Comparison of ENCODE assay signal across 13 cellular contexts in the genomic region with DNA sequence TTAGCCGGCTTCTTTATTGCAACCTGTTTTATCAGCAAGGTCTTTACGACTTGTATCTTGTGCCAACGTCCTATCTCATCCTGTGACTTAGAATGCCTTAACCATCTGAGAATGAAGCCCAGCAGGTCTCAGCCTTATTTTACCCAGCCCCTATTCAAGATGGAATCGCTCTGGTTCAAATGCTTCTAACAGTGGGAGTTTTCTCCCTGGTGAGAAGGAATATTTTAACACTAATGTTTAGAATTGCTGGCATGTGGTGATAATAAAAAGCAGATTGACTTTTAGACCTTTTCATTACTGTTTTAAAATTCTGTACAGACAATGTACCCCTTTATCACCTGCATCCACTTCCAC. TPM values are rescaled to one million over a fixed set of nuclear protein-coding genes. Genes with fewer than 3 reads are reported as not detected.
DNase-seq lines count a peak whose midpoint lies in the region; ATAC-seq, FAIRE-seq and TF ChIP-seq lines count a peak whose summit lies in the region.
"Had no signal": no experiment of that assay in that cellular context is flagged by ENCODE, and none has a peak within 500 bp of the region (broad histone marks: within the 10 kb centered on the region; RNA-seq: fewer than 3 reads in every experiment).

No MANE protein-coding gene starts in this region.

- no peaks in the 10 kb centered on the region for H3K9me3 ChIP-seq in SK-N-SH
- H3K9me3 ChIP-seq in Loucy (ENCODE audit: insufficient read depth, low read depth, low read length): no peaks in the 10 kb centered on the region
- H3K9me3 ChIP-seq: sigmoid colon, upper lobe of left lung had no signal

- peaks cover 67% of the 10 kb centered on the region for H3K4me1 Mint-ChIP-seq in chondrocyte (ENCODE audit: low read depth)
- peaks cover 56% of the 10 kb centered on the region for H3K4me1 Mint-ChIP-seq in osteocyte (ENCODE audit: unreplicated experiment)

- peak overlapping the region; percentile 32; the same call in 1 of the 2 replicates for H3K4me2 ChIP-seq in SK-N-SH
- H3K4me2 ChIP-seq in Loucy (ENCODE audit: low read depth, low read length, poor library complexity, severe bottlenecking): peak overlapping the region; percentile 81

- TF ChIP-seq RAD21 in SK-N-SH (IDR thresholded peaks at IDR 0.05; ENCODE audit: low read length): no peak

- FAIRE-seq in GM12892 (lab: Jason Lieb, UNC): no peak
- FAIRE-seq: D721Med had no signal

- H3K27me3 ChIP-seq in SK-N-SH (ENCODE audit: insufficient read depth) (no peaks in the 10 kb centered on the region), Loucy (ENCODE audit: insufficient read depth, low read length, poor library complexity, severe bottlenecking) (peaks cover under 1% of the 10 kb centered on the region)
- H3K27me3 ChIP-seq: sigmoid colon, upper lobe of left lung had no signal

- H3K27me3 Mint-ChIP-seq in chondrocyte (ENCODE audit: low read depth): no peaks in the 10 kb centered on the region
- H3K27me3 Mint-ChIP-seq in osteocyte (ENCODE audit: unreplicated experiment): no peaks in the 10 kb centered on the region

- CTCF ChIA-PET in SK-N-SH (lab: Yijun Ruan, JAX): interaction anchor here (1.8 to 9.0 kb wide), 2 partner anchors 52 to 131 kb away, joined by 5 to 183 read pairs; no protein-coding TSS in a partner anchor

- TF ChIP-seq POLR2A in GM12892 (IDR thresholded peaks at IDR 0.05; ENCODE audit: low read depth, low read length): no peak

- H3K9ac ChIP-seq in SK-N-SH: no peak overlapping the region
- no peak overlapping the region for H3K9ac ChIP-seq in Loucy (ENCODE audit: low read depth, low read length, poor library complexity, severe bottlenecking)

- H3K36me3 ChIP-seq in SK-N-SH (replicated peaks in 1 of 2; ENCODE audit: control insufficient read depth in 1 of 2, insufficient read depth in 2 of 2, low read length in 1 of 2) (no peaks in the 10 kb centered on the region), Loucy (ENCODE audit: insufficient read depth, low read length) (no peaks in the 10 kb centered on the region)
- H3K36me3 ChIP-seq: sigmoid colon, upper lobe of left lung had no signal

- WGBS in SK-N-SH (ENCODE audit: low lambda C conversion rate): 96% methylated on average over 4 of the region's 4 CpGs

- H3K36me3 Mint-ChIP-seq in chondrocyte (ENCODE audit: low read depth) (peaks cover 1% of the 10 kb centered on the region), osteocyte (ENCODE audit: unreplicated experiment) (peaks cover 4% of the 10 kb centered on the region)

- TF ChIP-seq EP300 in SK-N-SH (IDR thresholded peaks at IDR 0.05; ENCODE audit: borderline replicate concordance in 1 of 2, low read depth in 1 of 2, low read length in 1 of 2): no peak

- TF ChIP-seq CTCF in SK-N-SH (IDR thresholded peaks at IDR 0.05): no peak
- no peak for TF ChIP-seq CTCF in Loucy (conservative IDR thresholded peaks at IDR 0.05; ENCODE audit: low read length)
- no peak for TF ChIP-seq CTCF in chondrocyte (IDR thresholded peaks at IDR 0.05)
- TF ChIP-seq CTCF in osteocyte (IDR thresholded peaks at IDR 0.05): no peak

- peaks cover 5% of the 10 kb centered on the region for H3F3A ChIP-seq in SK-N-SH (replicated peaks; ENCODE audit: insufficient read depth)
- H3F3A ChIP-seq in Loucy (ENCODE audit: low read depth): no peaks in the 10 kb centered on the region

- POLR2A ChIA-PET in SK-N-SH (lab: Yijun Ruan, JAX): no interaction called here

- H3K79me2 ChIP-seq in SK-N-SH (ENCODE audit: insufficient read depth) (no peaks in the 10 kb centered on the region), Loucy (ENCODE audit: insufficient read depth, low read length) (no peaks in the 10 kb centered on the region)

- no peaks in the 10 kb centered on the region for H3K9me2 ChIP-seq in SK-N-SH
- no peaks in the 10 kb centered on the region for H3K9me2 ChIP-seq in Loucy (replicated peaks; ENCODE audit: low read depth, low read length)

- H3K4me1 ChIP-seq in SK-N-SH (ENCODE audit: control insufficient read depth in 1 of 2, insufficient read depth in 2 of 2, low read depth in 1 of 2, low read length in 1 of 2) (peaks cover 0 to 27% of the 10 kb centered on the region in 2 experiments; a peak in 2 of 4 replicates), Loucy (ENCODE audit: insufficient read depth, low read length, poor library complexity, severe bottlenecking) (peaks cover 9% of the 10 kb centered on the region)

- no peak for ATAC-seq in SK-N-SH treated with all-trans-retinoic acid at 6 μM for 48 hours
- ATAC-seq in HG03025 (IDR thresholded peaks at IDR 0.05; ENCODE audit: low FRiP score, unreplicated experiment): no peak

- DNase-seq in SK-N-SH: no peak
- DNase-seq in chondrocyte (ENCODE audit: low spot score): no peak
- DNase-seq in osteocyte (ENCODE audit: extremely low spot score, unreplicated experiment): no peak
- DNase-seq in GM12892 (ENCODE audit: insufficient read length): no peak
- DNase-seq in NOMO-1 treated with DMSO at 0.1 percent for 48 hours (lab: John Stamatoyannopoulos, UW; ENCODE audit: unreplicated experiment): no peak

- peak overlapping the region in 1 of 2 experiments; percentile 19; a peak in 1 of 4 replicates for H3K27ac ChIP-seq in SK-N-SH (ENCODE audit: low read depth in 2 of 2, low read length in 1 of 2)
- H3K27ac ChIP-seq: 22Rv1 had no signal

- H3K4me3 Mint-ChIP-seq in chondrocyte (ENCODE audit: unreplicated experiment) (no peak overlapping the region), osteocyte (ENCODE audit: unreplicated experiment) (no peak overlapping the region)

- H3K27ac Mint-ChIP-seq in chondrocyte (ENCODE audit: unreplicated experiment): peak overlapping the region; percentile 94
- peak overlapping the region; percentile 80 for H3K27ac Mint-ChIP-seq in osteocyte (ENCODE audit: unreplicated experiment)

- no peaks in the 10 kb centered on the region for H4K20me1 ChIP-seq in SK-N-SH (ENCODE audit: insufficient read depth)
- H4K20me1 ChIP-seq in Loucy (ENCODE audit: insufficient read depth, low read length, poor library complexity, severe bottlenecking): no peaks in the 10 kb centered on the region

- H2AFZ ChIP-seq in SK-N-SH (ENCODE audit: low read depth): peak overlapping the region; percentile 61; the same call in 1 of the 2 replicates
- H2AFZ ChIP-seq in Loucy (ENCODE audit: low read length): no peak overlapping the region

- peaks cover 6% of the 10 kb centered on the region for H3K9me3 Mint-ChIP-seq in chondrocyte (ENCODE audit: low read depth)
- H3K9me3 Mint-ChIP-seq in osteocyte (ENCODE audit: unreplicated experiment): peaks cover 4% of the 10 kb centered on the region

- H3K4me3 ChIP-seq in SK-N-SH (ENCODE audit: low read depth in 2 of 2, low read length in 1 of 2): no peak overlapping the region; a peak in 1 of 4 replicates
- H3K4me3 ChIP-seq in Loucy (ENCODE audit: low read length, poor library complexity, severe bottlenecking): peak overlapping the region; percentile 47
- H3K4me3 ChIP-seq: sigmoid colon, upper lobe of left lung had no signal

TF ChIP-seq in SK-N-SH, 30 proteins besides CTCF, POLR2A, EP300 and RAD21 (continues in another document):
- TF ChIP-seq SIN3A (IDR thresholded peaks at IDR 0.05; ENCODE audit: borderline replicate concordance, low read depth, low read length): no peak
- no peak for TF ChIP-seq NFIC (IDR thresholded peaks at IDR 0.05; ENCODE audit: borderline replicate concordance)
- TF ChIP-seq FOXJ3 (CRISPR knock-in tag; IDR thresholded peaks at IDR 0.05): no peak
- TF ChIP-seq MEF2A (IDR thresholded peaks at IDR 0.05; ENCODE audit: borderline replicate concordance, low read depth): no peak
- no peak for TF ChIP-seq GATA2 (CRISPR knock-in tag; IDR thresholded peaks at IDR 0.05)
- TF ChIP-seq ELF1 (IDR thresholded peaks at IDR 0.05): no peak
- TF ChIP-seq, protein P1, sequence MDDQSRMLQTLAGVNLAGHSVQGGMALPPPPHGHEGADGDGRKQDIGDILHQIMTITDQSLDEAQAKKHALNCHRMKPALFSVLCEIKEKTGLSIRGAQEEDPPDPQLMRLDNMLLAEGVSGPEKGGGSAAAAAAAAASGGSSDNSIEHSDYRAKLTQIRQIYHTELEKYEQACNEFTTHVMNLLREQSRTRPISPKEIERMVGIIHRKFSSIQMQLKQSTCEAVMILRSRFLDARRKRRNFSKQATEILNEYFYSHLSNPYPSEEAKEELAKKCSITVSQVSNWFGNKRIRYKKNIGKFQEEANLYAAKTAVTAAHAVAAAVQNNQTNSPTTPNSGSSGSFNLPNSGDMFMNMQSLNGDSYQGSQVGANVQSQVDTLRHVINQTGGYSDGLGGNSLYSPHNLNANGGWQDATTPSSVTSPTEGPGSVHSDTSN (IDR thresholded peaks at IDR 0.05): no peak

TF ChIP-seq in SK-N-SH treated with all-trans-retinoic acid at 6 μM for 48 hours, 23 proteins besides CTCF, POLR2A, EP300 and RAD21 (continues in another document):
- no peak for TF ChIP-seq ARNTL (CRISPR knock-in tag; IDR thresholded peaks at IDR 0.05; ENCODE audit: borderline replicate concordance, low read depth)

RNA-seq across cellular contexts. Expression of a gene that starts 9.9 kb away (rescaled TPM):
- 0.02 and 0.10 TPM in 2 replicates for polyA plus RNA-seq in SK-N-SH (2012; rRNA removed)
- 0.01 TPM in 2 replicates for polyA plus RNA-seq in SK-N-SH (2012; cell fraction: cytosol; rRNA removed)
- 0.05 and 0.08 TPM in 2 replicates for polyA plus RNA-seq in SK-N-SH (2012; cell fraction: nucleus; rRNA removed)
- total RNA-seq in chondrocyte (0.59 to 1.6 TPM (median 0.77 TPM) in 3 replicates), osteocyte (17.5 and 21.5 TPM in 2 replicates)
- polyA plus RNA-seq in GM12892 (2012; ENCODE audit: missing spikeins): not detected
- total RNA-seq: RPMI7951 had no signal

RNA-seq across cellular contexts. Expression of a gene that starts 20.6 kb away (rescaled TPM):
- polyA plus RNA-seq in SK-N-SH (2012; rRNA removed): 0.05 TPM in 2 replicates
- 0.08 and 0.17 TPM in 2 replicates for polyA plus RNA-seq in SK-N-SH (2012; cell fraction: cytosol; rRNA removed)
- polyA plus RNA-seq in SK-N-SH (2012; cell fraction: nucleus; rRNA removed): 0.20 and 0.25 TPM in 2 replicates
- total RNA-seq in chondrocyte: 1.6 to 1.7 TPM (median 1.7 TPM) in 3 replicates
- total RNA-seq in osteocyte: 18.2 and 24.0 TPM in 2 replicates
- not detected for polyA plus RNA-seq in GM12892 (2012; ENCODE audit: missing spikeins)
- total RNA-seq: RPMI7951 had no signal
